17 cellular contexts compared by ENCODE assay signal in genomic region chr16:85605912-85606841, GRCh38. TPM values are rescaled to one million over a fixed set of nuclear protein-coding genes. Genes with fewer than 3 reads are reported as not detected.
DNase-seq lines count a peak whose midpoint lies in the region; ATAC-seq, FAIRE-seq and TF ChIP-seq lines count a peak whose summit lies in the region.
"Had no signal": no experiment of that assay in that cellular context is flagged by ENCODE, and none has a peak within 500 bp of the region (broad histone marks: within the 10 kb centered on the region; RNA-seq: fewer than 3 reads in every experiment).

No MANE protein-coding gene starts in this region.

- peaks cover 55% of the 10 kb centered on the region for H3K4me1 ChIP-seq in HUES64 (ENCODE audit: insufficient read depth, low read length)
- peaks cover 84 to 90% of the 10 kb centered on the region in 2 experiments for H3K4me1 ChIP-seq in K562 (replicated peaks in 1 of 2; ENCODE audit: control insufficient read depth in 2 of 2, insufficient read depth in 2 of 2, low read length in 2 of 2)
- H3K4me1 ChIP-seq in mucosa of rectum (ENCODE audit: control insufficient read depth in 2 of 2, insufficient read depth in 2 of 2, low read length in 2 of 2): peaks cover 38 to 47% of the 10 kb centered on the region in 2 donors
- H3K4me1 ChIP-seq in thyroid gland: peaks cover 37 to 71% of the 10 kb centered on the region in 2 donors

- TF ChIP-seq EP300 in K562 (IDR thresholded peaks at IDR 0.05; ENCODE audit: low read length): no peak

- H3K9me1 ChIP-seq in K562 (ENCODE audit: control insufficient read depth, insufficient read depth, low read length): peaks cover 21% of the 10 kb centered on the region

- no peaks in the 10 kb centered on the region for H3K9me3 Mint-ChIP-seq in activated CD8-positive, alpha-beta T cell treated with anti-CD3 and anti-CD28 coated beads for 36 hours
- H3K9me3 Mint-ChIP-seq: activated naive CD4-positive, alpha-beta T cell treated with anti-CD3 and anti-CD28 coated beads, Interleukin-2, amount 10 ng/mL, durations not matched to agents 7 days and 5 days had no signal

- no peak overlapping the region for H3K27ac Mint-ChIP-seq in activated CD8-positive, alpha-beta T cell treated with anti-CD3 and anti-CD28 coated beads for 36 hours
- H3K27ac Mint-ChIP-seq: activated CD4-positive, alpha-beta T cell treated with anti-CD3 and anti-CD28 coated beads for 36 hours; activated naive CD4-positive, alpha-beta T cell treated with anti-CD3 and anti-CD28 coated beads, Interleukin-2, amount 10 ng/mL, durations not matched to agents 7 days and 5 days had no signal

- CTCF ChIA-PET in K562 (lab: Yijun Ruan, JAX; ENCODE audit: low intra/inter-chr PET ratio): interaction anchor here (1.0 kb wide), 1 partner anchor 165 kb away, joined by 4 read pairs; no protein-coding TSS in a partner anchor
- CTCF ChIA-PET in activated CD8-positive, alpha-beta T cell treated with anti-CD3 and anti-CD28 coated beads for 36 hours (lab: Charles Lee): interaction anchor here (0.8 to 2.1 kb wide), 6 partner anchors 9 to 190 kb away, joined by 3 to 8 read pairs (median 4); no protein-coding TSS in a partner anchor

- WGBS in HUES64: 85% methylated on average over 22 of the region's 22 CpGs
- 85% methylated on average over 21 of the region's 22 CpGs for WGBS in K562 (ENCODE audit: insufficient coverage, low coverage, missing lambda C conversion rate)
- 69 to 70% methylated on average over 17 to 18 of the region's 22 CpGs for WGBS in thyroid gland, 2 donors

- in situ Hi-C loops in K562 (cut with MboI): loop anchor here (5.0 kb wide), 1 partner anchor 164 kb away; no protein-coding TSS in a partner anchor

- no peak for TF ChIP-seq RAD21 in K562 (CRISPR knock-in tag; conservative IDR thresholded peaks at IDR 0.05 in 1 of 2, IDR thresholded peaks at IDR 0.05 in 1 of 2)

- H3K36me3 Mint-ChIP-seq in activated CD8-positive, alpha-beta T cell treated with anti-CD3 and anti-CD28 coated beads for 36 hours (ENCODE audit: low read depth): no peaks in the 10 kb centered on the region
- H3K36me3 Mint-ChIP-seq: activated naive CD4-positive, alpha-beta T cell treated with anti-CD3 and anti-CD28 coated beads, Interleukin-2, amount 10 ng/mL, durations not matched to agents 7 days and 5 days had no signal

- no peak for TF ChIP-seq POLR2A in K562 (conservative IDR thresholded peaks at IDR 0.05)
- no peak for TF ChIP-seq POLR2A in thyroid gland (IDR thresholded peaks at IDR 0.05)

- no peak overlapping the region for H3K4me3 Mint-ChIP-seq in activated CD8-positive, alpha-beta T cell treated with anti-CD3 and anti-CD28 coated beads for 36 hours
- H3K4me3 Mint-ChIP-seq: activated CD4-positive, alpha-beta T cell treated with anti-CD3 and anti-CD28 coated beads for 36 hours; activated naive CD4-positive, alpha-beta T cell treated with anti-CD3 and anti-CD28 coated beads, Interleukin-2, amount 10 ng/mL, durations not matched to agents 7 days and 5 days had no signal

- H3K4me3 ChIP-seq in HUES64 (ENCODE audit: low read length) (no peak overlapping the region), K562 (no peak overlapping the region), mucosa of rectum (ENCODE audit: low read length in 2 of 2) (no peak overlapping the region), thyroid gland (replicated peaks in 1 of 3) (no peak overlapping the region)
- H3K4me3 ChIP-seq: SJSA1 had no signal

- DNase-seq in K562 (ENCODE audit: extremely low read depth in 1 of 4, low spot score in 3 of 4): no peak
- DNase-seq in thyroid gland: peak; percentile 78 to 79
- DNase-seq in activated CD8-positive, alpha-beta T cell treated with anti-CD3 and anti-CD28 coated beads for 36 hours: no peak
- no peak for DNase-seq in activated CD8-positive, alpha-beta memory T cell treated with anti-CD3 and anti-CD28 coated beads for 24 hours
- DNase-seq: activated CD4-positive, alpha-beta T cell treated with anti-CD3 and anti-CD28 coated beads for 36 hours; activated naive CD4-positive, alpha-beta T cell treated with anti-CD3 and anti-CD28 coated beads, Interleukin-2, amount 10 ng/mL, durations not matched to agents 7 days and 5 days; kidney; NCI-H2227 treated with DMSO at 0.1 percent for 48 hours; stimulated activated CD4-positive, alpha-beta T cell treated with anti-CD3 and anti-CD28 coated beads, Interleukin-4, amount 100 ng/mL, for 4 hours; T-helper 9 cell had no signal

- no TSS peak for BruUV-seq in K562 (replicated peaks; lab: Mats Ljungman, UMichigan)

- no peak for FAIRE-seq in K562 (lab: Jason Lieb, UNC)
- FAIRE-seq: astrocyte, kidney had no signal

- H3K9ac ChIP-seq in HUES64 (ENCODE audit: low read depth, low read length) (peak overlapping the region; percentile 4; the same call in 1 of the 2 replicates), K562 (ENCODE audit: insufficient read depth in 1 of 2, low read depth in 2 of 2, low read length in 2 of 2) (peak overlapping the region in 1 of 2 experiments; percentile 79; a peak in 2 of 4 replicates), mucosa of rectum (ENCODE audit: low read depth in 1 of 2, low read length in 2 of 2) (no peak overlapping the region)
- H3K9ac ChIP-seq: KMS-11 had no signal

- peaks cover 97% of the 10 kb centered on the region for H3K79me2 ChIP-seq in K562 (ENCODE audit: control insufficient read depth, insufficient read depth, low read length)

- H3K27me3 ChIP-seq in HUES64 (ENCODE audit: insufficient read depth, low read length) (peaks cover 16% of the 10 kb centered on the region), K562 (ENCODE audit: control insufficient read depth in 2 of 2, insufficient read depth in 2 of 2, low read length in 2 of 2) (no peaks in the 10 kb centered on the region), mucosa of rectum (ENCODE audit: control insufficient read depth in 2 of 2, insufficient read depth in 2 of 2, low read length in 2 of 2) (no peaks in the 10 kb centered on the region), thyroid gland (no peaks in the 10 kb centered on the region)
- H3K27me3 ChIP-seq: SJSA1 had no signal

- no peak for TF ChIP-seq CTCF in K562 (IDR thresholded peaks at IDR 0.05 in 2 of 3, conservative IDR thresholded peaks at IDR 0.05 in 1 of 3; ENCODE audit: insufficient read depth in 2 of 3, low read depth in 1 of 3, low read length in 3 of 3)
- no peak for TF ChIP-seq CTCF in thyroid gland (IDR thresholded peaks at IDR 0.05)
- TF ChIP-seq CTCF in activated CD8-positive, alpha-beta T cell treated with anti-CD3 and anti-CD28 coated beads for 36 hours (IDR thresholded peaks at IDR 0.05): no peak

- peaks cover 90% of the 10 kb centered on the region for H4K20me1 ChIP-seq in K562 (replicated peaks; ENCODE audit: control insufficient read depth, insufficient read depth, low read length)

- H3K27ac ChIP-seq in HUES64 (ENCODE audit: low read depth, low read length) (peak overlapping the region; percentile 95), K562 (ENCODE audit: extremely low read depth, low read depth, low read length) (peak overlapping the region; percentile 32; the same call in 1 of the 3 replicates), mucosa of rectum (ENCODE audit: low read depth in 2 of 2, low read length in 2 of 2) (peak overlapping the region; percentile 58 to 63), thyroid gland (peak overlapping the region; percentile 31 to 67 (median 65))
- H3K27ac ChIP-seq: KMS-11 had no signal

- intact Hi-C loops in K562 (cut with micrococcal nuclease) (no loop called here), thyroid gland (cut with DNase I) (loop anchor here (5.0 kb wide), 1 partner anchor 184 kb away; no protein-coding TSS in a partner anchor)
- intact Hi-C loops in activated CD8-positive, alpha-beta T cell treated with anti-CD3 and anti-CD28 coated beads for 36 hours (cut with micrococcal nuclease): no loop called here

- peak overlapping the region; percentile 1; the same call in 1 of the 2 replicates for H3K4me2 ChIP-seq in K562 (ENCODE audit: insufficient read depth, low read length)
- H3K4me2 ChIP-seq: KMS-11 had no signal

- POLR2A ChIA-PET in K562 (lab: Yijun Ruan, JAX): interaction anchor here (0.5 to 2.5 kb wide), 4 partner anchors 9 to 53 kb away, joined by 3 to 9 read pairs (median 4); no protein-coding TSS in a partner anchor
- POLR2A ChIA-PET in activated CD8-positive, alpha-beta T cell treated with anti-CD3 and anti-CD28 coated beads for 36 hours (lab: Charles Lee): interaction anchor here (1.0 kb wide), 1 partner anchor 41 kb away, joined by 3 read pairs; no protein-coding TSS in a partner anchor

- no peak overlapping the region for H2AFZ ChIP-seq in K562 (ENCODE audit: low read depth, low read length)

- ATAC-seq in K562 (no peak), GM21619 (IDR thresholded peaks at IDR 0.05; ENCODE audit: unreplicated experiment) (no peak)
- no peak for ATAC-seq in activated CD8-positive, alpha-beta T cell treated with anti-CD3 and anti-CD28 coated beads for 36 hours
- ATAC-seq: activated CD4-positive, alpha-beta T cell treated with anti-CD3 and anti-CD28 coated beads for 36 hours; esophagus mucosa had no signal

- no peaks in the 10 kb centered on the region for H3K27me3 Mint-ChIP-seq in activated CD8-positive, alpha-beta T cell treated with anti-CD3 and anti-CD28 coated beads for 36 hours

- H3K36me3 ChIP-seq in HUES64 (ENCODE audit: insufficient read depth, low read length) (no peaks in the 10 kb centered on the region), K562 (ENCODE audit: control insufficient read depth, insufficient read depth, low read length) (peaks cover 61% of the 10 kb centered on the region), mucosa of rectum (ENCODE audit: control insufficient read depth in 2 of 2, insufficient read depth in 2 of 2, low read length in 2 of 2) (no peaks in the 10 kb centered on the region), thyroid gland (no peaks in the 10 kb centered on the region)

- H3K9me3 ChIP-seq in HUES64 (ENCODE audit: insufficient read depth, low read depth, low read length) (no peaks in the 10 kb centered on the region), K562 (replicated peaks; ENCODE audit: control insufficient read depth, insufficient read depth, low read depth, low read length) (peaks cover 2% of the 10 kb centered on the region; the same call in 1 of the 2 replicates), mucosa of rectum (ENCODE audit: control insufficient read depth in 2 of 2, low read length in 2 of 2) (no peaks in the 10 kb centered on the region), thyroid gland (no peaks in the 10 kb centered on the region)
- H3K9me3 ChIP-seq: SJSA1 had no signal

- H3K4me1 Mint-ChIP-seq in activated CD8-positive, alpha-beta T cell treated with anti-CD3 and anti-CD28 coated beads for 36 hours (ENCODE audit: low read depth): peaks cover 41% of the 10 kb centered on the region

RNA-seq across cellular contexts. Expression of gene GSE1, which starts 6.9 kb away (rescaled TPM):
- polyA plus RNA-seq in HUES64 (2013, experiment 1 of 2): 33.4 TPM
- 32.2 TPM for polyA plus RNA-seq in HUES64 (2013, experiment 2 of 2)
- 692 and 1,066 TPM in 2 replicates for total RNA-seq in K562 (2011; cell fraction: chromatin; rRNA removed; ENCODE audit: low replicate concordance)
- total RNA-seq in K562 (2011; cell fraction: nucleolus; rRNA removed): 409 and 435 TPM in 2 replicates
- total RNA-seq in K562 (2011; cell fraction: nucleoplasm; rRNA removed): 438 and 467 TPM in 2 replicates
- 89.1 and 104 TPM in 2 replicates for total RNA-seq in K562 (2014; rRNA removed)
- 40.9 and 41.8 TPM in 2 replicates for total RNA-seq in K562 (2014; rRNA removed; fragmentation: Illumina TruSeq; extraction: Trizol)
- 57.9 and 60.6 TPM in 2 replicates for total RNA-seq in K562 (2015; rRNA removed; fragmentation: Illumina TruSeq; extraction: Trizol)
- 208 and 244 TPM in 2 replicates for total RNA-seq in K562 (2021)
- polyA plus RNA-seq in K562 (2011; rRNA removed): 54.2 and 64.0 TPM in 2 replicates
- 54.1 and 55.3 TPM in 2 replicates for polyA plus RNA-seq in K562 (2011; cell fraction: cytosol; rRNA removed)
- 210 and 277 TPM in 2 replicates for polyA plus RNA-seq in K562 (2011; cell fraction: nucleus; rRNA removed)
- 113 and 125 TPM in 2 replicates for polyA plus RNA-seq in K562 (2012)
- polyA plus RNA-seq in K562 (2014; fragmentation: Illumina TruSeq; extraction: Trizol): 116 and 138 TPM in 2 replicates
- polyA plus RNA-seq in K562 (2014; fragmentation: Nextera tagmentation; extraction: Ambion mirVana): 10 to 100 TPM; 12.2 to 15.8 TPM
- polyA plus RNA-seq in K562 (2014; rRNA removed): 101 and 116 TPM in 2 replicates
- 61.1 and 68.8 TPM in 2 replicates for polyA minus RNA-seq in K562 (2011; rRNA and poly(A)+ RNA removed)
- polyA minus RNA-seq in K562 (2011; cell fraction: cytosol; rRNA and poly(A)+ RNA removed): 106 and 121 TPM in 2 replicates
- 117 and 133 TPM in 2 replicates for polyA minus RNA-seq in K562 (2011; cell fraction: nucleus; rRNA and poly(A)+ RNA removed)
- 100 to 1,000 TPM in 1 of 4 donors, 10 to 100 TPM in 3; 54.2 to 155 (median 71.9) TPM for total RNA-seq in thyroid gland
- total RNA-seq in activated CD8-positive, alpha-beta T cell treated with anti-CD3 and anti-CD28 coated beads for 36 hours: 10 to 100 TPM; 33.6 to 34.5 TPM

Comparison
In these comparisons a context has a peak if more than half of its experiments do, and no peak if none do; other contexts are left out.
1. H3K27ac ChIP-seq: peak in every context shown above with its lines; median percentile 95 in HUES64; 65 in thyroid gland; 60 in mucosa of rectum; 32 in K562.
2. DNase-seq: peak in thyroid gland (2 of 2); none in K562 (0 of 4), activated CD8-positive, alpha-beta T cell treated with anti-CD3 and anti-CD28 coated beads for 36 hours (single experiment) and activated CD8-positive, alpha-beta memory T cell treated with anti-CD3 and anti-CD28 coated beads for 24 hours (single experiment).